In the genomic region with DNA sequence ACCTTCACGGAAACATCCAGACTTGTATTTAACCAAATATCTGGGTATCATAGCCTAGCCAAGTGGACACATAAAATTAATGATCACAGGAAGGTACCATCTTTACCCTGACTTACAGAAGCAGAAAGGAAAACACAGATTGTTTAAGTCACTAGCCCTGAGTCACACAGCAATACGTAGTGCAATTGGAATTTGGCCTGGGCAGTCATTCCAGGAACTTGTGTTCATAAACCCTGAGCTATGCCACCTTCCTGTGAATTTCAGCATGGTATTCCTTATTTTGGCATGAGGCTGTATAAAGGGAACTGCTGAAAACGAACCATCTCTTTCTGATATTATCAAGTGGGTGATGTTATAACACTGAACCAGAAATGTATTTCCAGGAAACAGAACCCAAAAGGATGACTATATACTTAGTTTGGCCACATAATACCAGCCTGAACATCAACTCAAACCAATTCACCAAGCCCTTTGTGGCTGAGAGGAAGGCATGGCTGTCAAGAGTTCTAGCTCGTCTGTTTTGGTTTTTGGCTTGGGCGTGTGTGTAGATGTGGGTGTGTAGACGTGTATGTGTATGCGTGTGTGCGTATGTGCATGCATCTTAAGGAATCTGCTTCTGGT, we compare ENCODE assay signal across 13 cellular contexts.
A peak's percentile ranks its signal among the peaks of the same experiment; 100 is the strongest.
DNase-seq lines count a peak whose midpoint lies in the region; ATAC-seq and TF ChIP-seq lines count a peak whose summit lies in the region.
"Had no signal": no experiment of that assay in that cellular context is flagged by ENCODE, and none has a peak within 500 bp of the region (broad histone marks: within the 10 kb centered on the region; RNA-seq: fewer than 3 reads in every experiment).

No MANE protein-coding gene starts in this region.

- WGBS in GM23248 (ENCODE audit: low coverage in 1 of 2, low lambda C conversion rate in 2 of 2, missing lambda C conversion rate in 2 of 2), 2 experiments = 44 to 50% methylated on average over 8 of the region's 8 CpGs

- in situ Hi-C loops in GM23248 (cut with MboI) = no loop called here

- H3K9me3 ChIP-seq in GM23248 (ENCODE audit: low read depth) (no peaks in the 10 kb centered on the region), upper lobe of right lung (no peaks in the 10 kb centered on the region)
- H3K9me3 ChIP-seq: stomach had no signal

- peaks cover 31% of the 10 kb centered on the region for H3F3A ChIP-seq in GM23248 (ENCODE audit: insufficient read depth)

- H4K20me1 ChIP-seq in GM23248 (ENCODE audit: insufficient read depth) = no peaks in the 10 kb centered on the region

- H3K27ac ChIP-seq in GM23248 (peak overlapping the region; percentile 47), upper lobe of right lung (no peak overlapping the region)
- H3K27ac ChIP-seq: stomach had no signal

- H2AFZ ChIP-seq in GM23248 = no peak overlapping the region

- H3K4me1 ChIP-seq in GM23248 (ENCODE audit: insufficient read depth) (peaks cover 36% of the 10 kb centered on the region), upper lobe of right lung (peaks cover 7% of the 10 kb centered on the region)

- no peak for ATAC-seq in upper lobe of right lung
- no peak for ATAC-seq in HG03439 (IDR thresholded peaks at IDR 0.05; ENCODE audit: unreplicated experiment)
- ATAC-seq: Right ventricle myocardium inferior had no signal

- TF ChIP-seq CTCF in fibroblast of the aortic adventitia (IDR thresholded peaks at IDR 0.05; ENCODE audit: insufficient read depth, low read length) (no peak), retinal pigment epithelial cell (conservative IDR thresholded peaks at IDR 0.05; ENCODE audit: low read depth, low read length) (no peak), upper lobe of right lung (IDR thresholded peaks at IDR 0.05) (no peak)

- peak overlapping the region; percentile 16 for H3K4me2 ChIP-seq in GM23248 (ENCODE audit: unreplicated experiment)

- H3K9ac ChIP-seq in GM23248 = no peak overlapping the region

- peak; percentile 93 for DNase-seq in GM23248
- DNase-seq in T1000 (lab: John Stamatoyannopoulos, UW) = peak; percentile 61
- DNase-seq in fibroblast of the aortic adventitia (ENCODE audit: low read depth) = peak; percentile 91
- DNase-seq in retinal pigment epithelial cell (ENCODE audit: low read depth) = peak; percentile 41
- no peak for DNase-seq in upper lobe of right lung
- no peak for DNase-seq in stimulated activated CD8-positive, alpha-beta memory T cell treated with anti-CD3 and anti-CD28 coated beads, Interleukin-4, amount 100 ng/mL, for 48 hours
- no peak for DNase-seq in NCI-H69 (lab: John Stamatoyannopoulos, UW)
- DNase-seq: activated CD4-positive, alpha-beta T cell treated with anti-CD3 and anti-CD28 coated beads, Interleukin-2, amount 50 U/mL, for 1 hour; glutamatergic neuron; NCI-H2081; stomach had no signal

- no peaks in the 10 kb centered on the region for H3K79me2 ChIP-seq in GM23248 (ENCODE audit: insufficient read depth)

- H3K27me3 ChIP-seq in GM23248 (replicated peaks; ENCODE audit: insufficient read depth) (no peaks in the 10 kb centered on the region), upper lobe of right lung (no peaks in the 10 kb centered on the region)
- H3K27me3 ChIP-seq: stomach had no signal

- H3K36me3 ChIP-seq in GM23248 (ENCODE audit: low read depth) (no peaks in the 10 kb centered on the region), upper lobe of right lung (no peaks in the 10 kb centered on the region)
- H3K36me3 ChIP-seq: stomach had no signal

- intact Hi-C loops in upper lobe of right lung (cut with DNase I) = no loop called here

- H3K4me3 ChIP-seq in GM23248 (no peak overlapping the region), fibroblast of the aortic adventitia (ENCODE audit: low read depth, low read length) (no peak overlapping the region), retinal pigment epithelial cell (ENCODE audit: low read length) (no peak overlapping the region), upper lobe of right lung (no peak overlapping the region)
- H3K4me3 ChIP-seq: stomach had no signal

- H3K9me2 ChIP-seq in GM23248 (ENCODE audit: insufficient read depth) = no peaks in the 10 kb centered on the region

Comparison
In these comparisons a context has a peak if more than half of its experiments do, and no peak if none do; other contexts are left out.
1. DNase-seq: peak in GM23248 (single experiment), T1000 (single experiment), fibroblast of the aortic adventitia (single experiment) and retinal pigment epithelial cell (single experiment); none in upper lobe of right lung (single experiment), stimulated activated CD8-positive, alpha-beta memory T cell treated with anti-CD3 and anti-CD28 coated beads, Interleukin-4, amount 100 ng/mL, for 48 hours (single experiment) and NCI-H69 (single experiment).